In the genomic region with DNA sequence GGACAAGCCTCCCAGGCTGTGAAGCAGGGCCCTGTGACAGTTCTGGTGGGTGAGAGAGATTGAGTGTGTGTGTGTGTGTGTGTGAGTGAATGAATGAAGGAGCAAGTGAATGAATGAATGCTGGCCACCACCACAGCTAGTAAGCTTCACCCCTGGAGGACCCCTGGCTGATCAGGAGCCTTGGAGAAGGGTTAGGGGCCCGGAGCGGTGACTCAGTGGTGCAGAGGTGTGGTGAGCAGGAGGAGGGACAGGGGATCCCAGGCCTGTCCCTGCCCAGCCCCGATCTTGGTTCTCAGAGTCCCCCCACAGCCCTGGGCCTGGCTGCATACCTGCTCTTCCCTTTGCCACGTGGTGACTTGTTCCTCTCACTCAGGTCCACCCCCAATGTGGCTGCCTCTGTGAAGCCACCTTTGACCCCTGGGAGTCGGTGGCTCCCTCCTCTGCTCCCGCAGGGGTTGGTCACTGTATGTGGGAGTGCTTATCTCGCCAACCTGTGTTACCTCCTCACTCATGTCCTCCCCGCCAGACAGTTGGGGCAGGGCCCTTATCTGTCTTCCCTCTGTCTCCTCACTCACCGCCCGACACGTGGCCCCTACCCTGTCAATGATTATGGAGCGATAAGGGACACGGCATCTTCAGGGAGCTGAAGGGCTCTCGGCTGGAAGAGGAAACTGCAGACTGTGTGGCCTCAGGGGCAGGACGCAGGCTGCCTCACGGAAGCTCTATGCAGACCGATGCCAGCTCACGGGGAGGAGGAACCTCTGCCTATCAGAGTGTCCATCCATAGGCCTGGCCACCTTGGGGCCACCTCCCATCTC, we compare ENCODE assay signal across 1 cellular context.
TF ChIP-seq lines count a peak whose summit lies in the region.

No MANE protein-coding gene starts in this region.

TF ChIP-seq in HepG2, 621 proteins besides CTCF, POLR2A, EP300 and RAD21 (continued from another document):
- TF ChIP-seq YY1 (IDR thresholded peaks at IDR 0.05; ENCODE audit: insufficient read depth, insufficient replicate concordance, low read depth, low read length), result peak; percentile 32
- TF ChIP-seq ZNF775 (CRISPR knock-in tag; IDR thresholded peaks at IDR 0.05; ENCODE audit: borderline replicate concordance), result no peak
- TF ChIP-seq ZNF263 (CRISPR knock-in tag; IDR thresholded peaks at IDR 0.05), result no peak
- no peak for TF ChIP-seq ZNF674 (CRISPR knock-in tag; IDR thresholded peaks at IDR 0.05; ENCODE audit: low read depth)
- TF ChIP-seq ATRX (CRISPR knock-in tag; IDR thresholded peaks at IDR 0.05; ENCODE audit: borderline replicate concordance), result no peak
- TF ChIP-seq ZNF776 (CRISPR knock-in tag; IDR thresholded peaks at IDR 0.05), result no peak
- no peak for TF ChIP-seq NFIC (IDR thresholded peaks at IDR 0.05; ENCODE audit: low read length)
- no peak for TF ChIP-seq LCORL (IDR thresholded peaks at IDR 0.05)
- TF ChIP-seq LCORL (CRISPR knock-in tag; IDR thresholded peaks at IDR 0.05), result no peak
- no peak for TF ChIP-seq HDAC2 (CRISPR knock-in tag; IDR thresholded peaks at IDR 0.05)
- TF ChIP-seq, protein P1, sequence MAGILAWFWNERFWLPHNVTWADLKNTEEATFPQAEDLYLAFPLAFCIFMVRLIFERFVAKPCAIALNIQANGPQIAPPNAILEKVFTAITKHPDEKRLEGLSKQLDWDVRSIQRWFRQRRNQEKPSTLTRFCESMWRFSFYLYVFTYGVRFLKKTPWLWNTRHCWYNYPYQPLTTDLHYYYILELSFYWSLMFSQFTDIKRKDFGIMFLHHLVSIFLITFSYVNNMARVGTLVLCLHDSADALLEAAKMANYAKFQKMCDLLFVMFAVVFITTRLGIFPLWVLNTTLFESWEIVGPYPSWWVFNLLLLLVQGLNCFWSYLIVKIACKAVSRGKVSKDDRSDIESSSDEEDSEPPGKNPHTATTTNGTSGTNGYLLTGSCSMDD (CRISPR knock-in tag; IDR thresholded peaks at IDR 0.05), result no peak
- TF ChIP-seq CBX2 (IDR thresholded peaks at IDR 0.05; ENCODE audit: low read depth, low read length), result no peak
- no peak for TF ChIP-seq CBX2 (CRISPR knock-in tag; IDR thresholded peaks at IDR 0.05; ENCODE audit: low read depth)
- TF ChIP-seq, protein P2, sequence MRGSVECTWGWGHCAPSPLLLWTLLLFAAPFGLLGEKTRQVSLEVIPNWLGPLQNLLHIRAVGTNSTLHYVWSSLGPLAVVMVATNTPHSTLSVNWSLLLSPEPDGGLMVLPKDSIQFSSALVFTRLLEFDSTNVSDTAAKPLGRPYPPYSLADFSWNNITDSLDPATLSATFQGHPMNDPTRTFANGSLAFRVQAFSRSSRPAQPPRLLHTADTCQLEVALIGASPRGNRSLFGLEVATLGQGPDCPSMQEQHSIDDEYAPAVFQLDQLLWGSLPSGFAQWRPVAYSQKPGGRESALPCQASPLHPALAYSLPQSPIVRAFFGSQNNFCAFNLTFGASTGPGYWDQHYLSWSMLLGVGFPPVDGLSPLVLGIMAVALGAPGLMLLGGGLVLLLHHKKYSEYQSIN (CRISPR knock-in tag; IDR thresholded peaks at IDR 0.05; ENCODE audit: borderline replicate concordance), result no peak
- no peak for TF ChIP-seq MIER2 (CRISPR knock-in tag; IDR thresholded peaks at IDR 0.05)
- TF ChIP-seq, protein P3, sequence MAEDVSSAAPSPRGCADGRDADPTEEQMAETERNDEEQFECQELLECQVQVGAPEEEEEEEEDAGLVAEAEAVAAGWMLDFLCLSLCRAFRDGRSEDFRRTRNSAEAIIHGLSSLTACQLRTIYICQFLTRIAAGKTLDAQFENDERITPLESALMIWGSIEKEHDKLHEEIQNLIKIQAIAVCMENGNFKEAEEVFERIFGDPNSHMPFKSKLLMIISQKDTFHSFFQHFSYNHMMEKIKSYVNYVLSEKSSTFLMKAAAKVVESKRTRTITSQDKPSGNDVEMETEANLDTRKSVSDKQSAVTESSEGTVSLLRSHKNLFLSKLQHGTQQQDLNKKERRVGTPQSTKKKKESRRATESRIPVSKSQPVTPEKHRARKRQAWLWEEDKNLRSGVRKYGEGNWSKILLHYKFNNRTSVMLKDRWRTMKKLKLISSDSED (CRISPR knock-in tag; IDR thresholded peaks at IDR 0.05), result no peak
- no peak for TF ChIP-seq MED13 (CRISPR knock-in tag; IDR thresholded peaks at IDR 0.05)
- no peak for TF ChIP-seq ISL2 (CRISPR knock-in tag; IDR thresholded peaks at IDR 0.05)
- TF ChIP-seq TAF15 (IDR thresholded peaks at IDR 0.05; ENCODE audit: low read depth, low read length, poor library complexity, severe bottlenecking), result no peak
- TF ChIP-seq MTA3 (CRISPR knock-in tag; IDR thresholded peaks at IDR 0.05), result no peak
